ENCODE assay signal across 10 cellular contexts in genomic region chr10:102628451-102628911, GRCh38. TPM values are rescaled to one million over a fixed set of nuclear protein-coding genes. Genes with fewer than 3 reads are reported as not detected.
DNase-seq lines count a peak whose midpoint lies in the region; ATAC-seq and TF ChIP-seq lines count a peak whose summit lies in the region.
"Had no signal": no experiment of that assay in that cellular context is flagged by ENCODE, and none has a peak within 500 bp of the region (broad histone marks: within the 10 kb centered on the region; RNA-seq: fewer than 3 reads in every experiment).

No MANE protein-coding gene starts in this region.

- intact Hi-C loops in ascending aorta (cut with DNase I): no loop called here
- intact Hi-C loops in sigmoid colon (cut with DNase I): loop anchor here (5.0 kb wide), 1 partner anchor 511 kb away; no protein-coding TSS in a partner anchor

- no peaks in the 10 kb centered on the region for H3K27me3 Mint-ChIP-seq in stimulated activated memory B cell treated with anti-CD40 and anti-IgM and Interleukin-4, amounts not matched to agents 10 μg/mL and 1 μg/mL and 100 μg/mL, for 72 hours

- H3K4me1 ChIP-seq in ascending aorta (peaks cover 44 to 80% of the 10 kb centered on the region in 2 donors), sigmoid colon (peaks cover 0 to 91% (median 88%) of the 10 kb centered on the region in 4 donors)

- no peaks in the 10 kb centered on the region for H3K27me3 ChIP-seq in ascending aorta
- no peaks in the 10 kb centered on the region for H3K27me3 ChIP-seq in sigmoid colon

- DNase-seq in G401 (ENCODE audit: low spot score) (peak; percentile 49), ascending aorta (ENCODE audit: low spot score in 2 of 2) (no peak), hippocampal formation (lab: John Stamatoyannopoulos, UW) (peak; percentile 78 to 81), sigmoid colon (peak; percentile 88), germinal center (ENCODE audit: low spot score) (no peak), T-helper 1 cell (no peak)

- no peak overlapping the region for H3K4me3 Mint-ChIP-seq in stimulated activated memory B cell treated with anti-CD40 and anti-IgM and Interleukin-4, amounts not matched to agents 10 μg/mL and 1 μg/mL and 100 μg/mL, for 72 hours

- no peaks in the 10 kb centered on the region for H3K9me3 Mint-ChIP-seq in stimulated activated memory B cell treated with anti-CD40 and anti-IgM and Interleukin-4, amounts not matched to agents 10 μg/mL and 1 μg/mL and 100 μg/mL, for 72 hours

- no peak for TF ChIP-seq POLR2A in sigmoid colon (IDR thresholded peaks at IDR 0.05)

- peaks cover 0 to 6% of the 10 kb centered on the region in 2 donors for H3K36me3 ChIP-seq in ascending aorta
- H3K36me3 ChIP-seq in sigmoid colon: peaks cover 0 to 7% (median 0%) of the 10 kb centered on the region in 4 donors

- in situ Hi-C loops in G401 (cut with HindIII; ENCODE audit: low sequenced_read_pairs): no loop called here

- peaks cover 31% of the 10 kb centered on the region for H3K4me1 Mint-ChIP-seq in stimulated activated memory B cell treated with anti-CD40 and anti-IgM and Interleukin-4, amounts not matched to agents 10 μg/mL and 1 μg/mL and 100 μg/mL, for 72 hours

- no peak overlapping the region for H3K4me3 ChIP-seq in ascending aorta
- H3K4me3 ChIP-seq in sigmoid colon: no peak overlapping the region

- peak overlapping the region; percentile 92 to 95 for H3K27ac ChIP-seq in ascending aorta
- H3K27ac ChIP-seq in sigmoid colon: peak overlapping the region; percentile 81 to 94 (median 88)
- H3K27ac ChIP-seq: KMS-11, VCaP had no signal

- no peaks in the 10 kb centered on the region for H3K9me3 ChIP-seq in ascending aorta
- H3K9me3 ChIP-seq in sigmoid colon: no peaks in the 10 kb centered on the region

- WGBS in sigmoid colon, 2 donors: 76 to 78% methylated on average over 11 of the region's 11 CpGs

- H3K27ac Mint-ChIP-seq in stimulated activated memory B cell treated with anti-CD40 and anti-IgM and Interleukin-4, amounts not matched to agents 10 μg/mL and 1 μg/mL and 100 μg/mL, for 72 hours: no peak overlapping the region

- peaks cover 25% of the 10 kb centered on the region for H3K36me3 Mint-ChIP-seq in stimulated activated memory B cell treated with anti-CD40 and anti-IgM and Interleukin-4, amounts not matched to agents 10 μg/mL and 1 μg/mL and 100 μg/mL, for 72 hours

- no peak for ATAC-seq in stimulated activated memory B cell treated with anti-CD40 and anti-IgM and Interleukin-4, amounts not matched to agents 10 μg/mL and 1 μg/mL and 100 μg/mL, for 72 hours
- ATAC-seq in GM21447 (IDR thresholded peaks at IDR 0.05; ENCODE audit: unreplicated experiment): no peak

- TF ChIP-seq CTCF in ascending aorta (IDR thresholded peaks at IDR 0.05): peak in 1 of 3 experiments; percentile 7
- no peak for TF ChIP-seq CTCF in sigmoid colon (IDR thresholded peaks at IDR 0.05)

- no peak for TF ChIP-seq EP300 in sigmoid colon (IDR thresholded peaks at IDR 0.05)

RNA-seq across cellular contexts. Expression of gene TRIM8, which starts 15.8 kb away (rescaled TPM):
- 30.2 and 44.4 TPM in 2 replicates for total RNA-seq in G401 (2014; rRNA removed; shearing (Covaris generic))
- total RNA-seq in ascending aorta: 216 TPM
- total RNA-seq in sigmoid colon: 10 to 100 TPM; 58.9 to 88.6 (median 67.1) TPM
- polyA plus RNA-seq in sigmoid colon: 10 to 100 TPM; 25.0 to 53.0 (median 46.8) TPM

Comparison
In these comparisons a context has a peak if more than half of its experiments do, and no peak if none do; other contexts are left out.
1. DNase-seq: peak in G401 (single experiment), hippocampal formation (2 of 2) and sigmoid colon (single experiment); none in ascending aorta (0 of 2), germinal center (single experiment) and T-helper 1 cell (0 of 5).